In genomic region chr10:24971374-24971773, GRCh38 we compare ENCODE assay signal across 2 cellular contexts.
TF ChIP-seq lines count a peak whose summit lies in the region.

No MANE protein-coding gene starts in this region.

TF ChIP-seq in K562, 482 proteins besides CTCF, POLR2A, EP300 and RAD21:
- TF ChIP-seq CEBPB (tag; IDR thresholded peaks at IDR 0.05) (peak; percentile 50; the same call in 1 of the 2 replicates), PHF21A (IDR thresholded peaks at IDR 0.05; ENCODE audit: borderline replicate concordance, low read depth) (no peak)

TF ChIP-seq in SK-N-SH treated with all-trans-retinoic acid at 6 μM for 48 hours, 23 proteins besides CTCF, POLR2A, EP300 and RAD21:
- TF ChIP-seq PATZ1 (CRISPR knock-in tag; IDR thresholded peaks at IDR 0.05; ENCODE audit: borderline replicate concordance) (no peak), ZNF8 (CRISPR knock-in tag; IDR thresholded peaks at IDR 0.05) (no peak), GLIS3 (CRISPR knock-in tag; IDR thresholded peaks at IDR 0.05) (no peak), SNAI2 (CRISPR knock-in tag; IDR thresholded peaks at IDR 0.05) (no peak), ESRRG (CRISPR knock-in tag; IDR thresholded peaks at IDR 0.05) (no peak), OSR1 (CRISPR knock-in tag; IDR thresholded peaks at IDR 0.05) (no peak), ZC3H10 (CRISPR knock-in tag; IDR thresholded peaks at IDR 0.05) (no peak), ZFP3 (CRISPR knock-in tag; IDR thresholded peaks at IDR 0.05) (no peak), CREB5 (CRISPR knock-in tag; IDR thresholded peaks at IDR 0.05; ENCODE audit: low read depth) (no peak), TCF4 (CRISPR knock-in tag; IDR thresholded peaks at IDR 0.05; ENCODE audit: borderline replicate concordance) (no peak), ZFP30 (CRISPR knock-in tag; IDR thresholded peaks at IDR 0.05) (no peak), RARB (CRISPR knock-in tag; IDR thresholded peaks at IDR 0.05) (no peak), PPARA (CRISPR knock-in tag; IDR thresholded peaks at IDR 0.05; ENCODE audit: borderline replicate concordance) (no peak), TSHZ2 (CRISPR knock-in tag; IDR thresholded peaks at IDR 0.05) (no peak), POU6F1 (CRISPR knock-in tag; IDR thresholded peaks at IDR 0.05; ENCODE audit: borderline replicate concordance, low read depth) (no peak), ISL1 (CRISPR knock-in tag; IDR thresholded peaks at IDR 0.05) (no peak), ZNF70 (CRISPR knock-in tag; IDR thresholded peaks at IDR 0.05) (no peak), ZNF565 (CRISPR knock-in tag; conservative IDR thresholded peaks at IDR 0.05; ENCODE audit: low read depth) (no peak), TOX (CRISPR knock-in tag; IDR thresholded peaks at IDR 0.05; ENCODE audit: borderline replicate concordance) (no peak), BACH2 (CRISPR knock-in tag; IDR thresholded peaks at IDR 0.05; ENCODE audit: borderline replicate concordance) (no peak)
